In the genomic region with DNA sequence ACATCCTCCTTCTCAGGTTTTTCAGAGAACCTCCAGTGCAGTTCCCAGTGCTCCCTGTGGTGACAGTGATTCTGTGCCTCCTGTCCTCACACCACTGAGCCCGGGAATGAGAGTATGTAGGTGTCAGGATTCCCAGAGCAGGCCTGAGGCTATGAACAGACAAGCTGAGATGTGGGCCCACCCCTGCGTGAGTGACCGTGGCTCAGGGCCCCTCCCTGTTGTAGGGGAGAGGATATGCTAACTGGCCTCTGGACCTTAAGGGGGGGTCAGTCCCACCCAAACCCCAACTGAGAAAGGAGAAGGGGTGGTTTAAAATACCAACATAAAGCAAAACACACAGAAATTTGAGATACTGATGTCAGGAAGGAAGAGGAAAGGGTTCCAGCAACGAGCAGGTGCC, we compare ENCODE assay signal across 29 cellular contexts.
"Had no signal": no experiment of that assay in that cellular context is flagged by ENCODE, and none has a peak within 500 bp of the region (broad histone marks: within the 10 kb centered on the region; RNA-seq: fewer than 3 reads in every experiment).

No MANE protein-coding gene starts in this region.

- H3K27me3 ChIP-seq: MG63, Peyer's patch, SJCRH30 had no signal

- H3K9me3 ChIP-seq: MG63, Peyer's patch, SJCRH30 had no signal

- H3K4me1 ChIP-seq: Peyer's patch, SJCRH30 had no signal

- ATAC-seq: K562, Right ventricle myocardium inferior, SK-N-SH treated with all-trans-retinoic acid at 6 μM for 48 hours had no signal

- H3K4me3 ChIP-seq: K562, MG63, Peyer's patch, SJCRH30, SK-N-MC had no signal

- DNase-seq: Kasumi-1, KG1, MG63, NCI-H1048, NCI-H1092 treated with DMSO at 0.1 percent for 48 hours, NCI-H1105 treated with DMSO at 0.1 percent for 48 hours, NCI-H1417, NCI-H1436, NCI-H146, NCI-H1694, NCI-H187, NCI-H1930, NCI-H2029 treated with DMSO at 0.1 percent for 48 hours, NCI-H2081 treated with DMSO at 0.1 percent for 48 hours, NCI-H2107, NCI-H226, NCI-H446 treated with DMSO at 0.1 percent for 48 hours, NCI-H510A, NCI-H526, NCI-H774, Peyer's patch, SHP77, SIG-M5, SJCRH30 had no signal

- H3K27ac ChIP-seq: Peyer's patch, RWPE1, SJCRH30, SK-N-MC had no signal

- FAIRE-seq: K562 had no signal

- H3K36me3 ChIP-seq: MG63, Peyer's patch, SJCRH30 had no signal
